In the genomic region with DNA sequence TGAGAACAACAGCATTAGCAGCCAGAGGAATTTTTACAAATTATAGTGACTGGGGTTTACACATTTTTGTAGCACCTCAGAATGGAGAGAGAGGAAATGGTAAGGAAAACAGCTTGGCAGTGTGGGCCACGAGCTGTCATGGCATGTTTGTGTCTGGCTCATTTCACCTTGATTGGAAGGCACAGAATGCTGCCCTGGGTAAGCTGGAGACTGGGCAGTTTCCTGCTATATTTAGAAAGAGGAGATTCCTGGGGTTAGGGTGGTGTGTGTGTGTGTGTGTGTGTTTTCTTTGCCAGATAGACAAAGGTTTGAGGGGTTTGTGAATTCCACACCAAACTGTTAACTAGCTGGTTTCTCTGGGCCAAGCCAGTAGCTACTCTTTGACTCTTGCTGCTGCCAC, we compare ENCODE assay signal across 8 cellular contexts. TPM values are rescaled to one million over a fixed set of nuclear protein-coding genes. Genes with fewer than 3 reads are reported as not detected.
DNase-seq lines count a peak whose midpoint lies in the region; ATAC-seq, FAIRE-seq and TF ChIP-seq lines count a peak whose summit lies in the region.

No MANE protein-coding gene starts in this region.

- H3K9ac ChIP-seq in stomach smooth muscle (ENCODE audit: low read length in 2 of 2): no peak overlapping the region
- no peak overlapping the region for H3K9ac ChIP-seq in kidney (ENCODE audit: low read length in 2 of 2)

- H3K4me1 Mint-ChIP-seq in activated CD8-positive, alpha-beta T cell treated with anti-CD3 and anti-CD28 coated beads for 36 hours (ENCODE audit: low read depth): peaks cover 74% of the 10 kb centered on the region
- H3K4me1 Mint-ChIP-seq in activated CD8-positive, alpha-beta T cell treated with anti-CD3 and anti-CD28 coated beads, Interleukin-2, amount 10 ng/mL, durations not matched to agents 7 days and 5 days (ENCODE audit: low read depth): peaks cover 65% of the 10 kb centered on the region

- H3K4me3 Mint-ChIP-seq in activated CD8-positive, alpha-beta T cell treated with anti-CD3 and anti-CD28 coated beads for 36 hours: no peak overlapping the region
- no peak overlapping the region for H3K4me3 Mint-ChIP-seq in activated CD8-positive, alpha-beta T cell treated with anti-CD3 and anti-CD28 coated beads, Interleukin-2, amount 10 ng/mL, durations not matched to agents 7 days and 5 days

- H3K27ac ChIP-seq in stomach smooth muscle (ENCODE audit: low read length) (peak overlapping the region; percentile 18), kidney (ENCODE audit: low read depth in 2 of 2, low read length in 2 of 2) (no peak overlapping the region)

- no peak for TF ChIP-seq CTCF in activated CD8-positive, alpha-beta T cell treated with anti-CD3 and anti-CD28 coated beads for 36 hours (IDR thresholded peaks at IDR 0.05)
- no peak for TF ChIP-seq CTCF in kidney (IDR thresholded peaks at IDR 0.05; ENCODE audit: borderline replicate concordance, extremely low read depth, insufficient read depth)

- no peak for FAIRE-seq in kidney (lab: Jason Lieb, UNC)

- H3K27ac Mint-ChIP-seq in activated CD8-positive, alpha-beta T cell treated with anti-CD3 and anti-CD28 coated beads for 36 hours: peak overlapping the region; percentile 62
- H3K27ac Mint-ChIP-seq in activated CD8-positive, alpha-beta T cell treated with anti-CD3 and anti-CD28 coated beads, Interleukin-2, amount 10 ng/mL, durations not matched to agents 7 days and 5 days: no peak overlapping the region

- CTCF ChIA-PET in activated CD8-positive, alpha-beta T cell treated with anti-CD3 and anti-CD28 coated beads for 36 hours (lab: Charles Lee): interaction anchor here (0.7 to 2.7 kb wide), 8 partner anchors 8 to 224 kb away, joined by 3 to 11 read pairs (median 4); a partner anchor contains a TSS
- CTCF ChIA-PET in activated CD8-positive, alpha-beta T cell treated with anti-CD3 and anti-CD28 coated beads, Interleukin-2, amount 10 ng/mL, durations not matched to agents 7 days and 5 days (lab: Charles Lee): interaction anchor here (0.8 to 2.3 kb wide), 7 partner anchors 8 to 88 kb away, joined by 3 to 17 read pairs (median 7); a partner anchor contains a TSS

- H3K27me3 Mint-ChIP-seq in activated CD8-positive, alpha-beta T cell treated with anti-CD3 and anti-CD28 coated beads for 36 hours: no peaks in the 10 kb centered on the region
- no peaks in the 10 kb centered on the region for H3K27me3 Mint-ChIP-seq in activated CD8-positive, alpha-beta T cell treated with anti-CD3 and anti-CD28 coated beads, Interleukin-2, amount 10 ng/mL, durations not matched to agents 7 days and 5 days (ENCODE audit: low read depth)

- H3K4me1 ChIP-seq in stomach smooth muscle (ENCODE audit: control insufficient read depth, insufficient read depth, low read length): peaks cover 40% of the 10 kb centered on the region
- H3K4me1 ChIP-seq in kidney (ENCODE audit: control insufficient read depth in 1 of 2, insufficient read depth in 1 of 2, low read depth in 1 of 2, low read length in 2 of 2): peaks cover 12 to 16% of the 10 kb centered on the region in 2 donors

- POLR2A ChIA-PET in activated CD8-positive, alpha-beta T cell treated with anti-CD3 and anti-CD28 coated beads for 36 hours (lab: Charles Lee): interaction anchor here (1.2 to 2.8 kb wide), 2 partner anchors 9 to 19 kb away, joined by 4 to 9 read pairs; a partner anchor contains a TSS
- POLR2A ChIA-PET in activated CD8-positive, alpha-beta T cell treated with anti-CD3 and anti-CD28 coated beads, Interleukin-2, amount 10 ng/mL, durations not matched to agents 7 days and 5 days (lab: Charles Lee): no interaction called here

- intact Hi-C loops in activated CD8-positive, alpha-beta T cell treated with anti-CD3 and anti-CD28 coated beads for 36 hours (cut with micrococcal nuclease): no loop called here
- intact Hi-C loops in kidney (cut with DNase I): loop anchor here (10.0 kb wide), 1 partner anchor 86 kb away; no protein-coding TSS in a partner anchor

- H3K9me3 Mint-ChIP-seq in activated CD8-positive, alpha-beta T cell treated with anti-CD3 and anti-CD28 coated beads for 36 hours: no peaks in the 10 kb centered on the region
- no peaks in the 10 kb centered on the region for H3K9me3 Mint-ChIP-seq in activated CD8-positive, alpha-beta T cell treated with anti-CD3 and anti-CD28 coated beads, Interleukin-2, amount 10 ng/mL, durations not matched to agents 7 days and 5 days (ENCODE audit: insufficient read depth)

- no peaks in the 10 kb centered on the region for H3K27me3 ChIP-seq in stomach smooth muscle (ENCODE audit: control insufficient read depth in 1 of 2, insufficient read depth in 2 of 2, low read length in 2 of 2)
- H3K27me3 ChIP-seq in MG63: no peaks in the 10 kb centered on the region

- no peak for DNase-seq in activated CD8-positive, alpha-beta T cell treated with anti-CD3 and anti-CD28 coated beads for 36 hours
- no peak for DNase-seq in activated CD8-positive, alpha-beta T cell treated with anti-CD3 and anti-CD28 coated beads, Interleukin-2, amount 10 ng/mL, durations not matched to agents 7 days and 5 days
- peak; percentile 72 to 93 for DNase-seq in cerebellar nuclear complex (lab: John Stamatoyannopoulos, UW)
- peak; percentile 54 for DNase-seq in kidney glomerular epithelial cell (lab: John Stamatoyannopoulos, UW)
- DNase-seq in MG63: no peak
- no peak for DNase-seq in kidney

- no peaks in the 10 kb centered on the region for H3K9me3 ChIP-seq in stomach smooth muscle (ENCODE audit: control insufficient read depth in 2 of 2, low read length in 2 of 2)
- H3K9me3 ChIP-seq in MG63: no peaks in the 10 kb centered on the region
- no peaks in the 10 kb centered on the region for H3K9me3 ChIP-seq in kidney (ENCODE audit: control insufficient read depth in 1 of 2, low read length in 2 of 2)

- no peak for ATAC-seq in activated CD8-positive, alpha-beta T cell treated with anti-CD3 and anti-CD28 coated beads for 36 hours
- ATAC-seq in activated CD8-positive, alpha-beta T cell treated with anti-CD3 and anti-CD28 coated beads, Interleukin-2, amount 10 ng/mL, durations not matched to agents 7 days and 5 days: no peak
- ATAC-seq in HG02981 (IDR thresholded peaks at IDR 0.05; ENCODE audit: unreplicated experiment): no peak

- H3K36me3 ChIP-seq in stomach smooth muscle (ENCODE audit: control insufficient read depth in 2 of 2, insufficient read depth in 2 of 2, low read length in 2 of 2) (no peaks in the 10 kb centered on the region), MG63 (no peaks in the 10 kb centered on the region), kidney (ENCODE audit: control insufficient read depth in 1 of 2, insufficient read depth in 2 of 2, low read length in 2 of 2) (peaks cover 0 to 2% of the 10 kb centered on the region in 2 donors)

- peaks cover 2% of the 10 kb centered on the region for H3K36me3 Mint-ChIP-seq in activated CD8-positive, alpha-beta T cell treated with anti-CD3 and anti-CD28 coated beads for 36 hours (ENCODE audit: low read depth)
- peaks cover 3% of the 10 kb centered on the region for H3K36me3 Mint-ChIP-seq in activated CD8-positive, alpha-beta T cell treated with anti-CD3 and anti-CD28 coated beads, Interleukin-2, amount 10 ng/mL, durations not matched to agents 7 days and 5 days (ENCODE audit: low read depth)

- H3K4me3 ChIP-seq in stomach smooth muscle (ENCODE audit: low read length in 2 of 2): no peak overlapping the region
- no peak overlapping the region for H3K4me3 ChIP-seq in MG63
- H3K4me3 ChIP-seq in kidney (ENCODE audit: low read length in 2 of 2): no peak overlapping the region

RNA-seq across cellular contexts. Expression of a gene that starts 9.0 kb away (rescaled TPM):
- 10 to 100 TPM; 12.7 to 18.0 TPM for total RNA-seq in activated CD8-positive, alpha-beta T cell treated with anti-CD3 and anti-CD28 coated beads for 36 hours
- 10 to 100 TPM; 25.4 to 30.3 TPM for total RNA-seq in activated CD8-positive, alpha-beta T cell treated with anti-CD3 and anti-CD28 coated beads, Interleukin-2, amount 10 ng/mL, durations not matched to agents 7 days and 5 days
- total RNA-seq in MG63 (2014; rRNA removed; shearing (Covaris generic); ENCODE audit: low replicate concordance): 1.3 and 9.5 TPM in 2 replicates
- 85.7 TPM for total RNA-seq in kidney
- 2.5 TPM for polyA plus RNA-seq in kidney (ENCODE audit: insufficient read depth, low read depth, low replicate concordance)

Comparison
In these comparisons a context has a peak if more than half of its experiments do, and no peak if none do; other contexts are left out.
1. DNase-seq: peak in cerebellar nuclear complex (2 of 2) and kidney glomerular epithelial cell (single experiment); none in activated CD8-positive, alpha-beta T cell treated with anti-CD3 and anti-CD28 coated beads for 36 hours (single experiment), activated CD8-positive, alpha-beta T cell treated with anti-CD3 and anti-CD28 coated beads, Interleukin-2, amount 10 ng/mL, durations not matched to agents 7 days and 5 days (single experiment), MG63 (single experiment) and kidney (single experiment).